Comparison of ENCODE assay signal across 7 cellular contexts in the genomic region with DNA sequence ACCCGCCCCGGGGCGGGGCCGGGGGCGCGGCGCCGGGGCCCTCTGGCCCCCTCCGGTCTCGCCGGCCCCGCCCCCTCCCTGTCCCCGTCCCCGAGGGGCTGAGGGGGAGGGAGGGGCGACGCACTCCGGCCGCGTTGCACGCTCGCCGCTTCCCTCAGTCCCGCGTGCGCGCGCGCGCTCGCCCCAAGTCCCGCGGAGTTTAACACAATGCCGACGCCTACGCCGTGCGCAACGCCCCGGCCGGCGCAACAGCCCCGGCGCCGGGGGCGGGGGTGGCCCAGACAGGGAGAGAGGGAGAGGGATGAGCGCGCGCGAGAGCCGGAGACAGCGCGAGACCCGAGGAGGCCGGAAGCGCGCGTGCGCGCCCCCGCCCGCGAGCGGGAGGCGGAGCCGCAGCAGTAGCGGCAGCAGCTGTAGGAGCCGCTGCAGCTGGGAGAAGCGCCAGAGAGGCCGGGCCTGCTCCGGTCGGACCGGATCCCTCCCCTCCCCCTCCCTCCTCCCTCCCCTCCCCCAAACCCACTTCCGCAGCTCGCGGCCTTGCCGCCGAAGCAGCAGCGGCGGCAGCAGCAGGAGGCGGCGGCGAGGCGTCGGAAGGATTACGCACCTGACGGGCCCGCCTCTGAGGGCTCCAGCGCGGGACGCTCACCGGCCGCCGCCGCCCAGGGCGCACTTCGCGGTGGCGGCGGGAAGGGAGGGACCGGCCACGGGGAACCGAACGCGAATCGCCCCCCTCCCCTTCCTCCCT.
DNase-seq lines count a peak whose midpoint lies in the region; ATAC-seq and TF ChIP-seq lines count a peak whose summit lies in the region.

No MANE protein-coding gene starts in this region.

- TF ChIP-seq CTCF in astrocyte of the spinal cord (IDR thresholded peaks at IDR 0.05; ENCODE audit: low read depth, low read length) (no peak), retinal pigment epithelial cell (conservative IDR thresholded peaks at IDR 0.05; ENCODE audit: low read depth, low read length) (no peak)

- H3K4me3 ChIP-seq in astrocyte of the spinal cord (ENCODE audit: low read depth, low read length) (peak overlapping the region; percentile 69), retinal pigment epithelial cell (ENCODE audit: low read length) (peak overlapping the region; percentile 60)

- in situ Hi-C loops in astrocyte of the spinal cord (cut with HindIII; ENCODE audit: low sequenced_read_pairs) = no loop called here

- ATAC-seq in GM18508 (IDR thresholded peaks at IDR 0.05; ENCODE audit: insufficient read depth, unreplicated experiment) (peak; percentile 69), HG03025 (IDR thresholded peaks at IDR 0.05; ENCODE audit: low FRiP score, unreplicated experiment) (peak; percentile 80)

- peak; percentile 48 for DNase-seq in NCI-H2029 treated with DMSO at 0.1 percent for 48 hours (lab: John Stamatoyannopoulos, UW)
- peak; percentile 97 for DNase-seq in T1000 (lab: John Stamatoyannopoulos, UW)
- DNase-seq in astrocyte of the spinal cord (ENCODE audit: low read depth, low spot score) = peak; percentile 100
- peak; percentile 61 to 98 (median 95) for DNase-seq in hypothalamus (lab: John Stamatoyannopoulos, UW)
- DNase-seq in retinal pigment epithelial cell (ENCODE audit: low read depth) = peak; percentile 94

Comparison
In these comparisons a context has a peak if more than half of its experiments do, and no peak if none do; other contexts are left out.
1. Peak in every context shown above with its lines: DNase-seq, ATAC-seq and H3K4me3 ChIP-seq.
2. DNase-seq: peak in every context shown above with its lines; median percentile 100 in astrocyte of the spinal cord; 97 in T1000; 95 in hypothalamus; 94 in retinal pigment epithelial cell; 48 in NCI-H2029 treated with DMSO at 0.1 percent for 48 hours.